11 cellular contexts compared by ENCODE assay signal in the genomic region with DNA sequence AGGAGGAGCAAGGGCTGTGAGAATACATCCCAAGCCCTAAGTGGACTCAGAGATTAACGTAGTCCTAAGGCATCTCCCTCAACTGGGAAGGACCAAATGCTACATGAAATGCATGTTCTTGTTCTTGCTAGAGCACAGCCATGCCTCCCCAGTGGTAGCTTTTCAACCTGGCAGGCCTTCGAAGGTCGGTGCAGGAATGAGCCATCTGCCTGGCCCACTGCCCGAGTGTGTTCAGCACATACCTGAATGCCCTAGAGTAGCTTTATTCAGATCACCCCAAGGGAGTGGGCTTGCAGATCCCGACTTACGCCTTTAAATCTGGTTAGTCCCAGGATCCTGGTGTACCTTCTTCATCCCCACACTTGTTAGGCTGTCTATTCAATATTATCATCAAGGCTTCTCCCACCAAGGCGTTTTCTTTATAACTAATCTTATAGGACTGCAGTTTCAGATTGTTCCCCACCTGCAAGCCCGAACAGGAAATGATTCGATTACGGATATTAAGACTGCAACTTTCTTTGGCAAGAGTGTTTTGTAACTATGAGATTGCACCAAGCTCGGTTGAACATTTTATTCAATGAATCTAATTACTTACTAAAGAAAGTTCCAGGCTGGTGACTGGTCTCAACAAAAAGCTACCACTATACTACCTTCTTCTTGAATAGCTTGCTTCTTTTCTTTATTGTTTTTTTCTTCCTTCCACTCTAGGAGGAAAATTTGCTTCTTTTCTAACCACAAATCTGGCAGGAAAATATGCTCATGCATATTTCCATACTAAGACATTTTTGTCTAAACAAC.
DNase-seq lines count a peak whose midpoint lies in the region; ATAC-seq and TF ChIP-seq lines count a peak whose summit lies in the region.
"Had no signal": no experiment of that assay in that cellular context is flagged by ENCODE, and none has a peak within 500 bp of the region (broad histone marks: within the 10 kb centered on the region; RNA-seq: fewer than 3 reads in every experiment).

No MANE protein-coding gene starts in this region.

- H3K9me3 Mint-ChIP-seq in activated CD4-positive, alpha-beta T cell treated with anti-CD3 and anti-CD28 coated beads, Interleukin-2, amount 10 ng/mL, durations not matched to agents 7 days and 5 days = no peaks in the 10 kb centered on the region
- no peaks in the 10 kb centered on the region for H3K9me3 Mint-ChIP-seq in immature natural killer cell
- H3K9me3 Mint-ChIP-seq: natural killer cell had no signal

- H3K27me3 ChIP-seq in ascending aorta (no peaks in the 10 kb centered on the region), suprapubic skin (no peaks in the 10 kb centered on the region)

- peak overlapping the region; percentile 20 for H3K27ac Mint-ChIP-seq in activated CD4-positive, alpha-beta T cell treated with anti-CD3 and anti-CD28 coated beads, Interleukin-2, amount 10 ng/mL, durations not matched to agents 7 days and 5 days
- H3K27ac Mint-ChIP-seq in immature natural killer cell = no peak overlapping the region
- H3K27ac Mint-ChIP-seq: natural killer cell had no signal

- peak overlapping the region; percentile 16 to 49 for H3K27ac ChIP-seq in ascending aorta
- H3K27ac ChIP-seq in suprapubic skin = peak overlapping the region; percentile 55

- ATAC-seq in left ventricle myocardium superior = peak; percentile 50
- ATAC-seq in HG03378 (IDR thresholded peaks at IDR 0.05; ENCODE audit: unreplicated experiment) = no peak
- ATAC-seq: natural killer cell had no signal

- no peaks in the 10 kb centered on the region for H3K9me3 ChIP-seq in ascending aorta
- H3K9me3 ChIP-seq in suprapubic skin = no peaks in the 10 kb centered on the region

- peaks cover 37% of the 10 kb centered on the region for H3K4me1 Mint-ChIP-seq in activated CD4-positive, alpha-beta T cell treated with anti-CD3 and anti-CD28 coated beads, Interleukin-2, amount 10 ng/mL, durations not matched to agents 7 days and 5 days
- peaks cover 9 to 10% of the 10 kb centered on the region in 2 donors for H3K4me1 Mint-ChIP-seq in immature natural killer cell

- 41% methylated on average over 9 of the region's 11 CpGs for WGBS in suprapubic skin

- CTCF ChIA-PET in activated CD4-positive, alpha-beta T cell treated with anti-CD3 and anti-CD28 coated beads, Interleukin-2, amount 10 ng/mL, durations not matched to agents 7 days and 5 days (lab: Charles Lee) = interaction anchor here (0.9 to 2.6 kb wide), 2 partner anchors 49 to 59 kb away, joined by 3 to 8 read pairs; no protein-coding TSS in a partner anchor

- H3K4me1 ChIP-seq in ascending aorta = peaks cover 15 to 19% of the 10 kb centered on the region in 2 donors
- peaks cover 55% of the 10 kb centered on the region for H3K4me1 ChIP-seq in suprapubic skin

- intact Hi-C loops in ascending aorta (cut with DNase I) (loop anchor here (5.0 kb wide), 2 partner anchors 34 to 49 kb away; no protein-coding TSS in a partner anchor), left ventricle myocardium superior (cut with micrococcal nuclease) (no loop called here)

- H3K36me3 Mint-ChIP-seq in activated CD4-positive, alpha-beta T cell treated with anti-CD3 and anti-CD28 coated beads, Interleukin-2, amount 10 ng/mL, durations not matched to agents 7 days and 5 days (ENCODE audit: low read depth) = peaks cover 5% of the 10 kb centered on the region
- H3K36me3 Mint-ChIP-seq in immature natural killer cell = peaks cover 0 to 3% (median 0%) of the 10 kb centered on the region in 3 donors
- H3K36me3 Mint-ChIP-seq: natural killer cell had no signal

- POLR2A ChIA-PET in activated CD4-positive, alpha-beta T cell treated with anti-CD3 and anti-CD28 coated beads, Interleukin-2, amount 10 ng/mL, durations not matched to agents 7 days and 5 days (lab: Charles Lee) = no interaction called here

- TF ChIP-seq CTCF in ascending aorta (IDR thresholded peaks at IDR 0.05) = no peak
- no peak for TF ChIP-seq CTCF in suprapubic skin (IDR thresholded peaks at IDR 0.05)

- no peak overlapping the region for H3K4me3 Mint-ChIP-seq in activated CD4-positive, alpha-beta T cell treated with anti-CD3 and anti-CD28 coated beads, Interleukin-2, amount 10 ng/mL, durations not matched to agents 7 days and 5 days
- H3K4me3 Mint-ChIP-seq in immature natural killer cell = no peak overlapping the region
- H3K4me3 Mint-ChIP-seq: natural killer cell had no signal

- no peaks in the 10 kb centered on the region for H3K27me3 Mint-ChIP-seq in activated CD4-positive, alpha-beta T cell treated with anti-CD3 and anti-CD28 coated beads, Interleukin-2, amount 10 ng/mL, durations not matched to agents 7 days and 5 days
- H3K27me3 Mint-ChIP-seq in immature natural killer cell (ENCODE audit: low read depth in 3 of 3) = no peaks in the 10 kb centered on the region

- DNase-seq in activated CD4-positive, alpha-beta T cell treated with anti-CD3 and anti-CD28 coated beads, Interleukin-2, amount 10 ng/mL, durations not matched to agents 7 days and 5 days = no peak
- no peak for DNase-seq in activated CD4-positive, alpha-beta T cell treated with anti-CD3 and anti-CD28 coated beads, Interleukin-2, amount 50 U/mL, for 1 hour
- DNase-seq in ascending aorta (ENCODE audit: low spot score in 2 of 2) = no peak
- DNase-seq in left ventricle myocardium superior = peak; percentile 50
- no peak for DNase-seq in suprapubic skin (ENCODE audit: low spot score in 2 of 2)
- DNase-seq in NCI-H2081 treated with DMSO at 0.1 percent for 48 hours (lab: John Stamatoyannopoulos, UW) = no peak
- no peak for DNase-seq in immature natural killer cell
- DNase-seq: GDM1, natural killer cell, NCI-H187 treated with DMSO at 0.1 percent for 48 hours had no signal

- no peak overlapping the region for H3K4me3 ChIP-seq in ascending aorta
- H3K4me3 ChIP-seq in suprapubic skin = no peak overlapping the region

- no peak for TF ChIP-seq EP300 in suprapubic skin (IDR thresholded peaks at IDR 0.05)

- TF ChIP-seq POLR2A in suprapubic skin (IDR thresholded peaks at IDR 0.05) = no peak

- H3K36me3 ChIP-seq in ascending aorta (no peaks in the 10 kb centered on the region), suprapubic skin (no peaks in the 10 kb centered on the region)
